9 cellular contexts compared by ENCODE assay signal in the genomic region with DNA sequence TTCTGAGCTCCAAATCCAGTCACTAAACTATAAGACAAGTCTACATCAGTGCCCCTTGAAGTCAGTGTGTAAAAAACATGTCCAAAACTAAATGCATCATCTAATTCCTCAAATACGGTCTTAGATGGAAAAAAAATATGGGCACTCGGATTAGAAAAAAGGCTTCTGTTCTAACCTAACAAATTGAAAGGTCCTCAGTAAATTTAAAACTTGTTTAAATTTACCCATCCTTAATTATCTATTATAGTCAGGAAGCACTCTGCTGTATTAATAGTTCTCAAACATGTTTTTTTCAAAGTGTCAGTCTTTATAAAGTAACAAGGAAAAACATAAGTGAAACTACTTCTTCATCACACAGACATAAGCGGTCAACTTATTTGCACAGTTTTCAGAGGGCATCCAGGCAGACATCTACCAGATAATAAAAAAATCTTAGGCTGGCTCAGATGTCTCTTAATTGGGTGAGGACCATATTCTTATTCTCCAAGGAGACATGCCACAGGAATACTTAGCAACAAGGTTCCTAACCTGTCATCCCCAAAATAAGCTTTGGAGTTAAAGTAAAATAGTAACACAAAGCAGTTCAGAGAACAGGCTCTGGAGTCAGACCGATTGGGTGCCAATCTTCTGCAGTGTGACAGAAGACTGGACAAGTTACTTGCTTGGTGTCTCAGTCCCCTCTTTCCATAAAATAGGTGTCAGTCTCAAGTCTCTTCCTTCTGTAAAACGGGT. TPM values are rescaled to one million over a fixed set of nuclear protein-coding genes. Genes with fewer than 3 reads are reported as not detected.
DNase-seq lines count a peak whose midpoint lies in the region; ATAC-seq and TF ChIP-seq lines count a peak whose summit lies in the region.
"Had no signal": no experiment of that assay in that cellular context is flagged by ENCODE, and none has a peak within 500 bp of the region (broad histone marks: within the 10 kb centered on the region; RNA-seq: fewer than 3 reads in every experiment).

No MANE protein-coding gene starts in this region.

- H3K79me1 ChIP-seq in IMR-90 (ENCODE audit: low read depth in 1 of 2, low read length in 2 of 2): peaks cover 29 to 48% of the 10 kb centered on the region in 2 experiments

- H3K9ac ChIP-seq in IMR-90 (ENCODE audit: low read depth, low read length): no peak overlapping the region

- H3K4ac ChIP-seq in IMR-90 (ENCODE audit: low read depth, low read length): no peak overlapping the region

- H3K27me3 ChIP-seq in IMR-90 (ENCODE audit: control insufficient read depth, insufficient read depth, low read length) (no peaks in the 10 kb centered on the region), stomach (no peaks in the 10 kb centered on the region)

- no peak overlapping the region for H3K18ac ChIP-seq in IMR-90 (ENCODE audit: low read depth, low read length)

- WGBS in IMR-90 (ENCODE audit: extremely low coverage in 2 of 2, insufficient read length in 1 of 2), 2 experiments: no CpG with 5 or more reads among the region's 5 CpGs
- 23 to 36% (median 28%) methylated on average over 5 of the region's 5 CpGs for WGBS in stomach, 5 donors

- intact Hi-C loops in IMR-90 (cut with micrococcal nuclease) (loop anchor here (5.0 kb wide), 1 partner anchor 67 kb away; no protein-coding TSS in a partner anchor), stomach (cut with DNase I; ENCODE audit: low total_unique reads) (no loop called here)

- no peak overlapping the region for H4K5ac ChIP-seq in IMR-90 (ENCODE audit: low read depth, low read length)

- H3K14ac ChIP-seq in IMR-90 (replicated peaks; ENCODE audit: low read depth, low read length): no peak overlapping the region

- TF ChIP-seq CTCF in IMR-90 (conservative IDR thresholded peaks at IDR 0.05; ENCODE audit: low read depth, low read length) (no peak), stomach (IDR thresholded peaks at IDR 0.05) (no peak)

- no peak overlapping the region for H3K56ac ChIP-seq in IMR-90 (ENCODE audit: extremely low read depth, insufficient read depth, low read length)

- no peak overlapping the region for H2AK9ac ChIP-seq in IMR-90 (replicated peaks; ENCODE audit: low read depth, low read length, poor library complexity)

- H3K27ac Mint-ChIP-seq in activated T-helper 17 cell treated with anti-CD3 and anti-CD28 coated beads, Interleukin-2, amount 50 U/mL, for 72 hours: peak overlapping the region; percentile 85

- H3K4me3 ChIP-seq in IMR-90 (ENCODE audit: insufficient read depth, low read depth, low read length) (no peak overlapping the region), stomach (peak overlapping the region in 1 of 4 donors; percentile 25)

- H3K23ac ChIP-seq in IMR-90 (ENCODE audit: low read depth, low read length): no peak overlapping the region

- no peak overlapping the region for H2AFZ ChIP-seq in IMR-90 (replicated peaks; ENCODE audit: low read length, poor library complexity)

- H3K9me3 Mint-ChIP-seq in activated T-helper 17 cell treated with anti-CD3 and anti-CD28 coated beads, Interleukin-2, amount 50 U/mL, for 72 hours: no peaks in the 10 kb centered on the region

- peak overlapping the region; percentile 49; the same call in 1 of the 2 replicates for H3K4me2 ChIP-seq in IMR-90 (ENCODE audit: low read depth, low read length)

- H3K36me3 ChIP-seq in IMR-90 (ENCODE audit: control insufficient read depth, insufficient read depth, low read length) (no peaks in the 10 kb centered on the region), stomach (peaks cover 0 to 6% (median 2%) of the 10 kb centered on the region in 4 donors)

- peaks cover 16% of the 10 kb centered on the region; the same call in 1 of the 2 replicates for H4K20me1 ChIP-seq in IMR-90 (ENCODE audit: insufficient read depth, low read length)

- no peak overlapping the region for H2BK15ac ChIP-seq in IMR-90 (ENCODE audit: low read depth, low read length)

- no peak for TF ChIP-seq RAD21 in IMR-90 (IDR thresholded peaks at IDR 0.05; ENCODE audit: low read length)

- peak overlapping the region; percentile 98 for H3K4me3 Mint-ChIP-seq in activated T-helper 17 cell treated with anti-CD3 and anti-CD28 coated beads, Interleukin-2, amount 50 U/mL, for 72 hours

- H3K4me1 ChIP-seq in IMR-90 (ENCODE audit: control insufficient read depth, insufficient read depth, low read length) (peaks cover 5% of the 10 kb centered on the region; the same call in 1 of the 2 replicates), stomach (peaks cover 32 to 85% (median 65%) of the 10 kb centered on the region in 4 donors)

- POLR2A ChIA-PET in IMR-90 (lab: Charles Lee; ENCODE audit: unreplicated experiment): no interaction called here

- CTCF ChIA-PET in IMR-90 (lab: Yijun Ruan, JAX): interaction anchor here (0.6 kb wide), 1 partner anchor 64 kb away, joined by 4 read pairs; no protein-coding TSS in a partner anchor

- H3K27ac ChIP-seq in IMR-90 (ENCODE audit: insufficient read depth, low read length) (no peak overlapping the region), stomach (peak overlapping the region; percentile 78 to 91 (median 78))

- no TSS peak for BruUV-seq in IMR-90 (replicated peaks; lab: Mats Ljungman, UMichigan)

- no peak overlapping the region for H4K8ac ChIP-seq in IMR-90 (ENCODE audit: low read depth in 2 of 2, low read length in 2 of 2)

- H3K4me1 Mint-ChIP-seq in activated T-helper 17 cell treated with anti-CD3 and anti-CD28 coated beads, Interleukin-2, amount 50 U/mL, for 72 hours: peaks cover 26% of the 10 kb centered on the region

- H2AK5ac ChIP-seq in IMR-90 (ENCODE audit: low read depth, low read length): no peak overlapping the region

- no peak for DNase-seq in IMR-90
- DNase-seq in left lobe of liver (ENCODE audit: low spot score): no peak
- DNase-seq in stomach: no peak
- DNase-seq in G401 (ENCODE audit: low spot score): no peak
- DNase-seq in hepatic stellate cell (ENCODE audit: low spot score): no peak
- DNase-seq: kidney glomerular epithelial cell, NCI-H1436 treated with DMSO at 0.1 percent for 48 hours had no signal

- H3K9me3 ChIP-seq in IMR-90 (ENCODE audit: control insufficient read depth, insufficient read depth, low read length): no peaks in the 10 kb centered on the region
- H3K9me3 ChIP-seq in stomach: no peaks in the 10 kb centered on the region

- H3K9me1 ChIP-seq in IMR-90 (ENCODE audit: insufficient read depth, low read length): peaks cover 3% of the 10 kb centered on the region; the same call in 1 of the 2 replicates

- no peaks in the 10 kb centered on the region for H3K27me3 Mint-ChIP-seq in activated T-helper 17 cell treated with anti-CD3 and anti-CD28 coated beads, Interleukin-2, amount 50 U/mL, for 72 hours

- no peak for ATAC-seq in IMR-90 (ENCODE audit: low read depth)
- ATAC-seq in activated T-helper 17 cell treated with anti-CD3 and anti-CD28 coated beads, Interleukin-2, amount 50 U/mL, for 72 hours (replicated peaks): no peak
- peak; percentile 5 for ATAC-seq in left lobe of liver
- no peak for ATAC-seq in HG03039 (IDR thresholded peaks at IDR 0.05; ENCODE audit: unreplicated experiment)

- no peak for TF ChIP-seq POLR2A in IMR-90 (IDR thresholded peaks at IDR 0.05; ENCODE audit: low read depth, low read length)
- no peak for TF ChIP-seq POLR2A in stomach (IDR thresholded peaks at IDR 0.05)

- no peak overlapping the region for H2BK5ac ChIP-seq in IMR-90 (ENCODE audit: low read depth, low read length, poor library complexity, severe bottlenecking)

- TF ChIP-seq EP300 in stomach (IDR thresholded peaks at IDR 0.05): no peak

- no peak overlapping the region for H4K91ac ChIP-seq in IMR-90 (ENCODE audit: insufficient read depth, low read depth, low read length)

- H2BK20ac ChIP-seq in IMR-90 (ENCODE audit: low read depth, low read length): no peak overlapping the region

- in situ Hi-C loops in IMR-90 (cut with MboI; ENCODE audit: low sequenced_read_pairs): no loop called here
- in situ Hi-C loops in G401 (cut with HindIII; ENCODE audit: low sequenced_read_pairs): no loop called here

- H3K36me3 Mint-ChIP-seq in activated T-helper 17 cell treated with anti-CD3 and anti-CD28 coated beads, Interleukin-2, amount 50 U/mL, for 72 hours (ENCODE audit: low read depth): peaks cover 20% of the 10 kb centered on the region

- dilution Hi-C loops in IMR-90 (cut with HindIII; ENCODE audit: low sequenced_read_pairs, unreplicated experiment): no loop called here

- H2BK120ac ChIP-seq in IMR-90 (ENCODE audit: low read depth, low read length): no peak overlapping the region

TF ChIP-seq in IMR-90, 13 proteins besides CTCF, POLR2A, EP300 and RAD21 (continues in another document):
- TF ChIP-seq, protein P1, sequence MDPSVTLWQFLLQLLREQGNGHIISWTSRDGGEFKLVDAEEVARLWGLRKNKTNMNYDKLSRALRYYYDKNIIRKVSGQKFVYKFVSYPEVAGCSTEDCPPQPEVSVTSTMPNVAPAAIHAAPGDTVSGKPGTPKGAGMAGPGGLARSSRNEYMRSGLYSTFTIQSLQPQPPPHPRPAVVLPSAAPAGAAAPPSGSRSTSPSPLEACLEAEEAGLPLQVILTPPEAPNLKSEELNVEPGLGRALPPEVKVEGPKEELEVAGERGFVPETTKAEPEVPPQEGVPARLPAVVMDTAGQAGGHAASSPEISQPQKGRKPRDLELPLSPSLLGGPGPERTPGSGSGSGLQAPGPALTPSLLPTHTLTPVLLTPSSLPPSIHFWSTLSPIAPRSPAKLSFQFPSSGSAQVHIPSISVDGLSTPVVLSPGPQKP (IDR thresholded peaks at IDR 0.05; ENCODE audit: borderline replicate concordance, low read depth, low read length): no peak
- TF ChIP-seq RFX5 (IDR thresholded peaks at IDR 0.05; ENCODE audit: low read depth, low read length): no peak
- no peak for TF ChIP-seq MXI1 (IDR thresholded peaks at IDR 0.05; ENCODE audit: borderline replicate concordance, low read depth, low read length)
- TF ChIP-seq FOS (IDR thresholded peaks at IDR 0.05; ENCODE audit: low read depth, low read length): no peak
- no peak for TF ChIP-seq RCOR1 (IDR thresholded peaks at IDR 0.05; ENCODE audit: insufficient replicate concordance, low read length)
- no peak for TF ChIP-seq SMC3 (IDR thresholded peaks at IDR 0.05; ENCODE audit: low read depth, low read length)

RNA-seq across cellular contexts. Expression of a gene that starts 33.4 kb away (rescaled TPM):
- 27.6 and 36.9 TPM in 2 replicates for total RNA-seq in IMR-90 (2012; rRNA removed)
- polyA plus RNA-seq in IMR-90 (2012; rRNA removed): 23.7 and 25.4 TPM in 2 replicates
- polyA plus RNA-seq in IMR-90 (2012; cell fraction: cytosol; rRNA removed): 11.7 and 15.9 TPM in 2 replicates
- 10.8 and 27.3 TPM in 2 replicates for polyA plus RNA-seq in IMR-90 (2012; cell fraction: nucleus; rRNA removed; ENCODE audit: low replicate concordance)
- total RNA-seq in activated T-helper 17 cell treated with anti-CD3 and anti-CD28 coated beads, Interleukin-2, amount 50 U/mL, for 72 hours: 10 to 100 TPM; 76.0 to 80.1 TPM
- total RNA-seq in left lobe of liver: 22.2 TPM
- total RNA-seq in stomach: 100 to 1,000 TPM in 1 of 5 donors, 10 to 100 TPM in 4; 13.3 to 113 (median 49.7) TPM
- polyA plus RNA-seq in stomach: 10 to 100 TPM; 10.9 to 31.8 (median 19.8) TPM
- 6.7 and 9.0 TPM in 2 replicates for total RNA-seq in G401 (2014; rRNA removed; shearing (Covaris generic))
